8 cellular contexts compared by ENCODE assay signal in genomic region chr19:15332311-15332996, GRCh38. TPM values are rescaled to one million over a fixed set of nuclear protein-coding genes. Genes with fewer than 3 reads are reported as not detected.
A peak's percentile ranks its signal among the peaks of the same experiment; 100 is the strongest.
DNase-seq lines count a peak whose midpoint lies in the region; ATAC-seq and TF ChIP-seq lines count a peak whose summit lies in the region.

TSS of gene BRD4 (minus strand) at chr19:15332539. CDS start at chr19:15273099, 59,440 bp downstream.

- no peaks in the 10 kb centered on the region for H3K27me3 ChIP-seq in CD4-positive, CD25-positive, alpha-beta regulatory T cell (ENCODE audit: control insufficient read depth, insufficient read depth, low read length)
- no peaks in the 10 kb centered on the region for H3K27me3 ChIP-seq in cardiac muscle cell
- no peaks in the 10 kb centered on the region for H3K27me3 ChIP-seq in parathyroid adenoma (ENCODE audit: control insufficient read depth, insufficient read depth, low read length)
- no peaks in the 10 kb centered on the region for H3K27me3 ChIP-seq in tibial nerve

- H3K9me3 ChIP-seq in CD4-positive, CD25-positive, alpha-beta regulatory T cell (ENCODE audit: control insufficient read depth in 2 of 2, low read length in 2 of 2), result no peaks in the 10 kb centered on the region
- H3K9me3 ChIP-seq in cardiac muscle cell (ENCODE audit: low read depth), result no peaks in the 10 kb centered on the region
- no peaks in the 10 kb centered on the region for H3K9me3 ChIP-seq in parathyroid adenoma (ENCODE audit: control insufficient read depth, low read length)
- no peaks in the 10 kb centered on the region for H3K9me3 ChIP-seq in tibial nerve

- DNase-seq in CD4-positive, CD25-positive, alpha-beta regulatory T cell, result peak; percentile 68 to 79 (median 74)
- DNase-seq in cardiac muscle cell (ENCODE audit: low read depth in 1 of 2, low spot score in 1 of 2) (peak; percentile 65 to 86), tibial nerve (ENCODE audit: low spot score in 2 of 2) (peak; percentile 47 to 51)

- 3 to 6% methylated on average over 17 to 45 of the region's 81 CpGs for WGBS in tibial nerve, 2 donors

- peak; percentile 69 to 74 for ATAC-seq in CD4-positive, CD25-positive, alpha-beta regulatory T cell (ENCODE audit: low read depth in 2 of 2)
- ATAC-seq in GM19455 (IDR thresholded peaks at IDR 0.05; ENCODE audit: unreplicated experiment) (peak; percentile 45), SK-N-SH treated with all-trans-retinoic acid at 6 μM for 48 hours (peak; percentile 66)

- peak within 1 kb of the TSS; percentile 82 for H3K27ac ChIP-seq in CD4-positive, CD25-positive, alpha-beta regulatory T cell (ENCODE audit: insufficient read depth, low read length, poor library complexity, severe bottlenecking)
- H3K27ac ChIP-seq in cardiac muscle cell, result peak within 1 kb of the TSS; percentile 100
- peak within 1 kb of the TSS; percentile 68 for H3K27ac ChIP-seq in parathyroid adenoma
- H3K27ac ChIP-seq in tibial nerve, result peak within 1 kb of the TSS; percentile 91 to 97 (median 96)

- peak within 1 kb of the TSS; percentile 94 for H3K4me3 ChIP-seq in CD4-positive, CD25-positive, alpha-beta regulatory T cell (ENCODE audit: low read depth, low read length)
- peak within 1 kb of the TSS; percentile 97 for H3K4me3 ChIP-seq in cardiac muscle cell
- H3K4me3 ChIP-seq in parathyroid adenoma (ENCODE audit: low read depth, low read length), result peak within 1 kb of the TSS; percentile 81
- peak within 1 kb of the TSS; percentile 76 to 95 (median 78) for H3K4me3 ChIP-seq in tibial nerve

- H3K9ac ChIP-seq in parathyroid adenoma, result peak within 1 kb of the TSS; percentile 83

- H3K4me2 ChIP-seq in parathyroid adenoma (ENCODE audit: low read length), result peak within 1 kb of the TSS; percentile 96

- H3K79me2 ChIP-seq in parathyroid adenoma, result peaks cover 47% of the 10 kb centered on the region

- no peaks in the 10 kb centered on the region for H3K36me3 ChIP-seq in CD4-positive, CD25-positive, alpha-beta regulatory T cell (ENCODE audit: control insufficient read depth, insufficient read depth, low read length)
- H3K36me3 ChIP-seq in cardiac muscle cell, result no peaks in the 10 kb centered on the region
- H3K36me3 ChIP-seq in parathyroid adenoma (ENCODE audit: control insufficient read depth, insufficient read depth, low read length), result no peaks in the 10 kb centered on the region
- no peaks in the 10 kb centered on the region for H3K36me3 ChIP-seq in tibial nerve

- H3K36me3 Mint-ChIP-seq in CD4-positive, CD25-positive, alpha-beta regulatory T cell, result peaks cover 7% of the 10 kb centered on the region
- peaks cover 7% of the 10 kb centered on the region for H3K36me3 Mint-ChIP-seq in IgD-negative memory B cell
- H3K36me3 Mint-ChIP-seq in activated naive CD8-positive, alpha-beta T cell, result peaks cover 2% of the 10 kb centered on the region

- H3K9me3 Mint-ChIP-seq in CD4-positive, CD25-positive, alpha-beta regulatory T cell, result no peaks in the 10 kb centered on the region
- H3K9me3 Mint-ChIP-seq in IgD-negative memory B cell, result no peaks in the 10 kb centered on the region
- no peaks in the 10 kb centered on the region for H3K9me3 Mint-ChIP-seq in activated naive CD8-positive, alpha-beta T cell (ENCODE audit: low read depth)

- TF ChIP-seq EP300 in tibial nerve (IDR thresholded peaks at IDR 0.05), result peak in 1 of 2 donors; percentile 46

- H3K4me1 ChIP-seq in CD4-positive, CD25-positive, alpha-beta regulatory T cell (ENCODE audit: control insufficient read depth, insufficient read depth, low read length, poor library complexity, severe bottlenecking), result peaks cover 51% of the 10 kb centered on the region
- H3K4me1 ChIP-seq in cardiac muscle cell (ENCODE audit: low read depth) (peaks cover 39% of the 10 kb centered on the region), parathyroid adenoma (peaks cover 25% of the 10 kb centered on the region), tibial nerve (peaks cover 0 to 56% (median 35%) of the 10 kb centered on the region in 4 donors)

- peak; percentile 38 to 74 for TF ChIP-seq POLR2A in tibial nerve (IDR thresholded peaks at IDR 0.05)

- peak within 1 kb of the TSS; percentile 94 for H2AFZ ChIP-seq in parathyroid adenoma

- H3K4me3 Mint-ChIP-seq in CD4-positive, CD25-positive, alpha-beta regulatory T cell, result peak within 1 kb of the TSS; percentile 96
- H3K4me3 Mint-ChIP-seq in IgD-negative memory B cell, result peak within 1 kb of the TSS; percentile 87 to 98 (median 96)
- peak within 1 kb of the TSS; percentile 95 for H3K4me3 Mint-ChIP-seq in activated naive CD8-positive, alpha-beta T cell

- H3K27ac Mint-ChIP-seq in CD4-positive, CD25-positive, alpha-beta regulatory T cell, result peak within 1 kb of the TSS; percentile 92 to 97 (median 92)
- H3K27ac Mint-ChIP-seq in IgD-negative memory B cell, result peak within 1 kb of the TSS; percentile 89 to 98 (median 96)
- peak within 1 kb of the TSS; percentile 95 for H3K27ac Mint-ChIP-seq in activated naive CD8-positive, alpha-beta T cell

- no peak for TF ChIP-seq CTCF in cardiac muscle cell (IDR thresholded peaks at IDR 0.05; ENCODE audit: low read depth, low read length)
- TF ChIP-seq CTCF in parathyroid adenoma (IDR thresholded peaks at IDR 0.05), result no peak
- TF ChIP-seq CTCF in tibial nerve (IDR thresholded peaks at IDR 0.05), result no peak

- peaks cover 21 to 50% (median 36%) of the 10 kb centered on the region in 4 donors for H3K4me1 Mint-ChIP-seq in CD4-positive, CD25-positive, alpha-beta regulatory T cell
- H3K4me1 Mint-ChIP-seq in IgD-negative memory B cell, result peaks cover 19 to 30% (median 25%) of the 10 kb centered on the region in 3 donors
- H3K4me1 Mint-ChIP-seq in activated naive CD8-positive, alpha-beta T cell (ENCODE audit: low read depth), result peaks cover 38% of the 10 kb centered on the region

- peaks cover 6% of the 10 kb centered on the region for H3K27me3 Mint-ChIP-seq in CD4-positive, CD25-positive, alpha-beta regulatory T cell
- H3K27me3 Mint-ChIP-seq in IgD-negative memory B cell, result no peaks in the 10 kb centered on the region
- H3K27me3 Mint-ChIP-seq in activated naive CD8-positive, alpha-beta T cell, result no peaks in the 10 kb centered on the region

TF ChIP-seq in SK-N-SH treated with all-trans-retinoic acid at 6 μM for 48 hours, 23 proteins besides CTCF, POLR2A, EP300 and RAD21:
- TF ChIP-seq ZNF565 (CRISPR knock-in tag; conservative IDR thresholded peaks at IDR 0.05; ENCODE audit: low read depth) (no peak), CREB5 (CRISPR knock-in tag; IDR thresholded peaks at IDR 0.05; ENCODE audit: low read depth) (no peak), ZFP30 (CRISPR knock-in tag; IDR thresholded peaks at IDR 0.05) (no peak), CSRNP3 (CRISPR knock-in tag; IDR thresholded peaks at IDR 0.05) (no peak), ISL1 (CRISPR knock-in tag; IDR thresholded peaks at IDR 0.05) (no peak), CSDC2 (CRISPR knock-in tag; IDR thresholded peaks at IDR 0.05) (no peak), RARB (CRISPR knock-in tag; IDR thresholded peaks at IDR 0.05) (no peak), PPARA (CRISPR knock-in tag; IDR thresholded peaks at IDR 0.05; ENCODE audit: borderline replicate concordance) (no peak), ZFP3 (CRISPR knock-in tag; IDR thresholded peaks at IDR 0.05) (no peak), OSR1 (CRISPR knock-in tag; IDR thresholded peaks at IDR 0.05) (no peak), SNAI2 (CRISPR knock-in tag; IDR thresholded peaks at IDR 0.05) (no peak)

RNA-seq across cellular contexts. Expression of gene BRD4, which starts in this region (rescaled TPM):
- total RNA-seq in CD4-positive, CD25-positive, alpha-beta regulatory T cell, result 168 TPM
- polyA plus RNA-seq in CD4-positive, CD25-positive, alpha-beta regulatory T cell, result 10 to 100 TPM in 1 of 4 donors, 1 to 10 TPM in 3; 6.6 to 12.4 (median 9.3) TPM
- 20.5 TPM for polyA plus RNA-seq in IgD-negative memory B cell
- total RNA-seq in cardiac muscle cell, result 25.9 and 42.5 TPM in 2 replicates
- polyA plus RNA-seq in cardiac muscle cell, result 86.1 and 109 TPM in 2 replicates
- 10 to 100 TPM; 34.7 to 69.6 (median 36.0) TPM for total RNA-seq in tibial nerve

Comparison
In these comparisons a context has a peak if more than half of its experiments do, and no peak if none do; other contexts are left out.
1. Peak in every context shown above with its lines: DNase-seq, ATAC-seq, H3K4me3 ChIP-seq and H3K27ac ChIP-seq.